In the genomic region with DNA sequence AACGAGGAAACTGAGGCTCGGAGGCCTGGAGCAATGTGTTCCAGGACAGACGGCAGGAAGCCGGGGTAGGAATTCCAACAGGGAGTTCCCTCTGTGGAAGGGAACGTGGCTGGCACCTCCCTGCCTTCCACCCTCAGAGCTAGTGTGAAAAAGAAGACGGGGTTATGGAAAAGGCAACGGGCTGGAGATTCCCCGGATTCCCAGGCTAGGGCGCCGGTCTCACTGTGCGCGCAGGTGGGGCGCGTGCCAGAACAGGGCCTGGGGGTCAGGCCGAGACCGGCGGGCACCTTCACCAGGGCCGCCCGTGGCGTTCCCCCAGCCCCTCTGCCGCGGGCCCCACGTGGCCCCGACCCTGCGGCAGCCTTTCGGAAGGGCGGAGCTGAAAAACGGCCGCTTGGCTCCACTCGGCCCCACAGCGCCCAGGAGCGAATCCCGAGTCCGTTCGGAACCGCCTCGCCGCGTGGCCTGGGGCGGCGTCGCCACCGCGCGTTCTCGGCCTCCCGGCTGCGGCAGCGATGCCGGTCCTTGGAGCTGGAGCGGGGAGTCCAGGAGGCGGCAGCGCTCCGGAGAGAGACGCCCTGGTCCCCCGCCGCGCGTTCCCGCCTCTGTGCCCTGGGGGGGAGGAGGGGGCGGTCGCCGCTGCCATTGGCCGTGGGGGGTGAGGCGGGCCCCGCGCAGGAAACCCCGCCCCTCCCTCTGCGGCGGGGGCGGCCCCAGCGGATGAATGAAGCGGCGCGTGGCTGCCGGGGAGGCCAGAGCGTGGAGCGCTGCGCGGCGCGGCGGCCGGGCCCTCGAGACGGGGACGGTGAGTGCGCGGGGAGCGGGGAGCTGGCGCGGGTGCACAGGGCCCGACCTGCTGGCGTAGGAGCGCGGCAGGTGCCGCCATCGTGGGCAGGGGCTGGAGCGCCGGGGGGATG, we compare ENCODE assay signal across 7 cellular contexts.
DNase-seq lines count a peak whose midpoint lies in the region; ATAC-seq lines count a peak whose summit lies in the region.

TSS of gene SLCO4A1 (plus strand) at position 755 of the 917 bp plus-strand sequence. CDS start 13,952 bp downstream, outside the sequence.

- ATAC-seq in GM18520 (IDR thresholded peaks at IDR 0.05; ENCODE audit: unreplicated experiment) (peak; percentile 60), HG03045 (IDR thresholded peaks at IDR 0.05; ENCODE audit: unreplicated experiment) (peak; percentile 60)

- DNase-seq in NCI-H2227 (lab: John Stamatoyannopoulos, UW; ENCODE audit: unreplicated experiment) (peak; percentile 93), cerebellar cortex (ENCODE audit: low spot score) (peak; percentile 57), left kidney (ENCODE audit: low read depth, low spot score) (peak; percentile 86)
- DNase-seq in activated CD4-positive, CD25-positive, alpha-beta regulatory T cell treated with anti-CD3 and anti-CD28 coated beads, Interleukin-2, amount 50 U/mL, for 72 hours: peak; percentile 88
- peak; percentile 88 for DNase-seq in stimulated activated CD4-positive, alpha-beta T cell treated with anti-CD3 and anti-CD28 coated beads, Interleukin-4, amount 100 ng/mL, for 1 hour

Comparison
In these comparisons a context has a peak if more than half of its experiments do, and no peak if none do; other contexts are left out.
1. Peak in every context shown above with its lines: DNase-seq and ATAC-seq.